In genomic region chr11:107705027-107705426, GRCh38 we compare ENCODE assay signal across 13 cellular contexts. TPM values are rescaled to one million over a fixed set of nuclear protein-coding genes. Genes with fewer than 3 reads are reported as not detected.
DNase-seq lines count a peak whose midpoint lies in the region; ATAC-seq, FAIRE-seq and TF ChIP-seq lines count a peak whose summit lies in the region.
"Had no signal": no experiment of that assay in that cellular context is flagged by ENCODE, and none has a peak within 500 bp of the region (broad histone marks: within the 10 kb centered on the region; RNA-seq: fewer than 3 reads in every experiment).

No MANE protein-coding gene starts in this region.

- H3K4me1 ChIP-seq in fibroblast of lung (ENCODE audit: control insufficient read depth, extremely low read depth, insufficient read depth, low read length) (no peaks in the 10 kb centered on the region), skeletal muscle tissue (ENCODE audit: control insufficient read depth in 3 of 3, insufficient read depth in 3 of 3, low read length in 3 of 3) (peaks cover 28 to 41% (median 40%) of the 10 kb centered on the region in 3 donors)
- H3K4me1 ChIP-seq: colonic mucosa had no signal

- no peaks in the 10 kb centered on the region for H3K79me2 ChIP-seq in fibroblast of lung (ENCODE audit: control insufficient read depth, insufficient read depth, low read length)

- TF ChIP-seq CTCF in fibroblast of lung (conservative IDR thresholded peaks at IDR 0.05 in 1 of 2, IDR thresholded peaks at IDR 0.05 in 1 of 2; ENCODE audit: low read depth in 1 of 2, low read length in 2 of 2): no peak

- TF ChIP-seq POLR2A in H54 (IDR thresholded peaks at IDR 0.05; ENCODE audit: low read depth, low read length): no peak

- DNase-seq in H54 (ENCODE audit: insufficient read length, low spot score) (peak; percentile 33), RPMI7951 (ENCODE audit: low read depth) (peak; percentile 89), fibroblast of lung (ENCODE audit: low read depth in 2 of 2) (peak; percentile 82 to 97), germinal center (ENCODE audit: low spot score) (no peak), D341Med (ENCODE audit: low spot score) (no peak)
- DNase-seq: colonic mucosa; DND-41; NCI-H1105 treated with DMSO at 0.1 percent for 48 hours; stimulated activated naive CD4-positive, alpha-beta T cell treated with Interleukin-2 at 50 U/mL for 16 hours had no signal

- H3K27ac ChIP-seq in fibroblast of lung (ENCODE audit: insufficient read depth, low read length) (no peak overlapping the region), skeletal muscle tissue (ENCODE audit: low read depth, low read length) (peak overlapping the region; percentile 91)
- H3K27ac ChIP-seq: colonic mucosa had no signal

- H3K36me3 ChIP-seq in fibroblast of lung (ENCODE audit: control insufficient read depth, insufficient read depth, low read length) (no peaks in the 10 kb centered on the region), skeletal muscle tissue (ENCODE audit: control insufficient read depth in 3 of 3, insufficient read depth in 3 of 3, low read length in 3 of 3) (peaks cover 0 to 14% (median 5%) of the 10 kb centered on the region in 3 donors)
- H3K36me3 ChIP-seq: colonic mucosa had no signal

- ATAC-seq in HG03571 (IDR thresholded peaks at IDR 0.05; ENCODE audit: unreplicated experiment): no peak

- no peaks in the 10 kb centered on the region for H3K27me3 ChIP-seq in fibroblast of lung (ENCODE audit: control insufficient read depth, insufficient read depth, low read length)
- H3K27me3 ChIP-seq in skeletal muscle tissue (ENCODE audit: control insufficient read depth in 3 of 3, insufficient read depth in 3 of 3, low read length in 3 of 3): no peaks in the 10 kb centered on the region
- H3K27me3 ChIP-seq: colonic mucosa had no signal

- H3K9ac ChIP-seq in fibroblast of lung (ENCODE audit: insufficient read depth, low read length) (no peak overlapping the region), skeletal muscle tissue (ENCODE audit: low read depth in 1 of 3, low read length in 3 of 3) (no peak overlapping the region)

- peak; percentile 58 for FAIRE-seq in H54 (lab: Jason Lieb, UNC)

- H3K9me3 ChIP-seq in fibroblast of lung (ENCODE audit: control insufficient read depth, insufficient read depth, low read depth, low read length) (no peaks in the 10 kb centered on the region), skeletal muscle tissue (ENCODE audit: control insufficient read depth in 3 of 3, low read length in 3 of 3) (no peaks in the 10 kb centered on the region)
- H3K9me3 ChIP-seq: colonic mucosa had no signal

- H4K20me1 ChIP-seq in fibroblast of lung (ENCODE audit: control insufficient read depth, extremely low read depth, insufficient read depth, low read length): no peaks in the 10 kb centered on the region

- no peak overlapping the region for H2AFZ ChIP-seq in fibroblast of lung (ENCODE audit: low read length)

- no peak overlapping the region for H3K4me2 ChIP-seq in fibroblast of lung (ENCODE audit: extremely low read depth, insufficient read depth, low read length)

- H3K4me3 ChIP-seq in fibroblast of lung (replicated peaks in 1 of 4; ENCODE audit: control extremely low read depth in 1 of 4, insufficient read depth in 1 of 4, low read depth in 3 of 4, low read length in 4 of 4) (no peak overlapping the region), skeletal muscle tissue (ENCODE audit: low read length in 3 of 3) (no peak overlapping the region)
- H3K4me3 ChIP-seq: colonic mucosa had no signal

RNA-seq across cellular contexts. Expression of gene SLN, which starts 6.8 kb away (rescaled TPM):
- 0.68 TPM in 1 of 2 replicates, not detected in the other for total RNA-seq in RPMI7951 (2014; rRNA removed; shearing (Covaris generic))
- total RNA-seq in fibroblast of lung: not detected in 2 replicates
- polyA plus RNA-seq in fibroblast of lung: not detected in 2 replicates
- polyA plus RNA-seq in fibroblast of lung (2012): not detected in 2 replicates
- not detected in 2 replicates for polyA minus RNA-seq in fibroblast of lung (ENCODE audit: low replicate concordance)
- 2,012 TPM for total RNA-seq in skeletal muscle tissue
- total RNA-seq: activated T-helper 17 cell treated with anti-CD3 and anti-CD28 coated beads, Interleukin-2, amount 50 U/mL, for 72 hours; colonic mucosa; OCI-LY7 had no signal

Comparison
In these comparisons a context has a peak if more than half of its experiments do, and no peak if none do; other contexts are left out.
1. DNase-seq: peak in H54 (single experiment), RPMI7951 (single experiment) and fibroblast of lung (2 of 2); none in germinal center (single experiment) and D341Med (single experiment).
2. RNA of gene SLN, which starts 6.8 kb away (total RNA-seq): 2,012 TPM in skeletal muscle tissue (single experiment); 0.68 TPM in RPMI7951 and not detected in fibroblast of lung; every median in the first group is over 1,000 times any median in the second.